Comparison of ENCODE assay signal across 10 cellular contexts in the genomic region with DNA sequence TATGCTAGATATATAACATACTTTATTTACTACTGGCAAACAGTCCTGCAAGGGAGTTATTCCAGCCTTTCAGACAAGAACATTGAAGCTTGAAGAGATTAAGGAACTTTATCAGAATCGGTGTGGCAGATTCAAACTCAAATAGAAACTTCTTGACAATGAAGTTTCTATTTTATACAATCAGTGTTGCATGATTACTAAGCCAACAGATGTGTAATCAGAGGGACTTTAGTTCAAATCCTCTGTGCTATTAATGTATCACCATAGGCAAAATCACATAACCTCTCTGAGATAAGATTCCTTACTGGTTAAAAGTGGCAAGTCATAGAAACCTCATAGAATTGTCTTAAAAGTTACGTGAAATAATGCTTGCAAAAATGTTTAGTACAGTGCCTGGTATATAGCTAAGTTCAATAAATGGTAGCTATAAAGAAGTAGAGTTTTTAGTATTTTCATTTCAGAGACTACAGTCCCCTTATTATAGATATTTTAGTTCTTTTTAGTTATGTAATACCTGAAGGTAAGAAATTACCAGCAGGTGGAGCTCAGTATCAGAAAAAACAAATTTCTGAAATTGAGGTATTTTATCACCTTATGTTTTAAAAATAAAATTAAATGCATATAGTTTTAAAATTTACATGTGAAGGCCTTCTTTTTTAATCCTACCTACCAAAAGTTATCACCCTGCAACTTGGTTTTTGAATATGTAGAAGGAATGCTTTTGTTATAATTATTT.
DNase-seq lines count a peak whose midpoint lies in the region; ATAC-seq, FAIRE-seq and TF ChIP-seq lines count a peak whose summit lies in the region.
"Had no signal": no experiment of that assay in that cellular context is flagged by ENCODE, and none has a peak within 500 bp of the region (broad histone marks: within the 10 kb centered on the region; RNA-seq: fewer than 3 reads in every experiment).

No MANE protein-coding gene starts in this region.

- H3K23me2 ChIP-seq in H9 (ENCODE audit: insufficient read length, low read depth, low read length, poor library complexity, severe bottlenecking): no peaks in the 10 kb centered on the region

- H3K14ac ChIP-seq in H9 (ENCODE audit: insufficient read depth, low read length): no peak overlapping the region

- no peak overlapping the region for H2BK5ac ChIP-seq in H9 (ENCODE audit: insufficient read length, low read length)

- H3K27me3 Mint-ChIP-seq in Caco-2 (ENCODE audit: insufficient read depth, unreplicated experiment): no peaks in the 10 kb centered on the region
- H3K27me3 Mint-ChIP-seq in H9 (ENCODE audit: low read depth): no peaks in the 10 kb centered on the region; the same call in 1 of the 2 replicates
- H3K27me3 Mint-ChIP-seq: natural killer cell treated with Interleukin-12 subunit alpha and Interleukin-12 subunit beta and Interleukin-15 and Interleukin-18, amount 100 ng/mL, for 72 hours had no signal

- TF ChIP-seq POLR2A in uterus (IDR thresholded peaks at IDR 0.05) (no peak), GM12892 (IDR thresholded peaks at IDR 0.05; ENCODE audit: low read depth, low read length) (no peak)

- no peak overlapping the region for H3K56ac ChIP-seq in H9 (ENCODE audit: insufficient read length, low read depth, low read length)

- no peaks in the 10 kb centered on the region for H3K27me3 ChIP-seq in Caco-2 (replicated peaks; ENCODE audit: control insufficient read depth, insufficient read depth, low read length)
- no peaks in the 10 kb centered on the region for H3K27me3 ChIP-seq in H9 (ENCODE audit: insufficient read depth, low read length)
- H3K27me3 ChIP-seq in PC-3 (ENCODE audit: low read length): no peaks in the 10 kb centered on the region
- no peaks in the 10 kb centered on the region for H3K27me3 ChIP-seq in uterus

- H3K27ac ChIP-seq in H9 (ENCODE audit: insufficient read length, low read depth, low read length) (no peak overlapping the region), PC-3 (ENCODE audit: low read length) (no peak overlapping the region), kidney (ENCODE audit: low read depth in 2 of 2, low read length in 2 of 2) (no peak overlapping the region), uterus (no peak overlapping the region)

- H3K4me3 ChIP-seq in Caco-2 (ENCODE audit: low read depth, low read length): no peak overlapping the region
- no peak overlapping the region for H3K4me3 ChIP-seq in PC-3 (ENCODE audit: low read length)
- no peak overlapping the region for H3K4me3 ChIP-seq in kidney (ENCODE audit: low read length in 2 of 2)
- no peak overlapping the region for H3K4me3 ChIP-seq in uterus

- no peaks in the 10 kb centered on the region for H3K36me3 Mint-ChIP-seq in Caco-2 (ENCODE audit: insufficient read depth, unreplicated experiment)
- H3K36me3 Mint-ChIP-seq in H9 (ENCODE audit: insufficient read depth in 1 of 3, low read depth in 3 of 3): no peaks in the 10 kb centered on the region
- H3K36me3 Mint-ChIP-seq: natural killer cell treated with Interleukin-12 subunit alpha and Interleukin-12 subunit beta and Interleukin-15 and Interleukin-18, amount 100 ng/mL, for 72 hours had no signal

- H3K36me3 ChIP-seq in Caco-2 (ENCODE audit: control insufficient read depth, insufficient read depth, low read length): no peaks in the 10 kb centered on the region
- no peaks in the 10 kb centered on the region for H3K36me3 ChIP-seq in PC-3 (ENCODE audit: low read depth, low read length)
- no peaks in the 10 kb centered on the region for H3K36me3 ChIP-seq in kidney (ENCODE audit: control insufficient read depth in 1 of 2, insufficient read depth in 2 of 2, low read length in 2 of 2)
- H3K36me3 ChIP-seq in uterus: no peaks in the 10 kb centered on the region

- no peak overlapping the region for H3K9ac ChIP-seq in H9 (ENCODE audit: extremely low read depth, insufficient read length, low read length)
- no peak overlapping the region for H3K9ac ChIP-seq in PC-3 (ENCODE audit: low read length)
- no peak overlapping the region for H3K9ac ChIP-seq in kidney (ENCODE audit: low read length in 2 of 2)

- no peak overlapping the region for H2BK20ac ChIP-seq in H9 (ENCODE audit: low read depth, low read length, poor library complexity, severe bottlenecking)

- H3K79me1 ChIP-seq in H9 (ENCODE audit: insufficient read depth, low read depth, low read length, poor library complexity, severe bottlenecking): no peaks in the 10 kb centered on the region

- WGBS in H9 (ENCODE audit: extremely low coverage, insufficient read length, low lambda C conversion rate): no CpG with 5 or more reads among the region's 2 CpGs

- no peak overlapping the region for H2BK15ac ChIP-seq in H9 (ENCODE audit: low read depth, low read length)

- H2AFZ ChIP-seq in H9 (ENCODE audit: low read length) (no peak overlapping the region), PC-3 (ENCODE audit: low read length) (no peak overlapping the region)

- FAIRE-seq in kidney (lab: Jason Lieb, UNC): peak; percentile 45
- no peak for FAIRE-seq in GM12892 (lab: Jason Lieb, UNC)

- no peak overlapping the region for H3K4ac ChIP-seq in H9 (ENCODE audit: low read depth, low read length)

- H3K9me3 Mint-ChIP-seq in Caco-2 (ENCODE audit: unreplicated experiment) (no peaks in the 10 kb centered on the region), H9 (no peaks in the 10 kb centered on the region)
- H3K9me3 Mint-ChIP-seq: natural killer cell treated with Interleukin-12 subunit alpha and Interleukin-12 subunit beta and Interleukin-15 and Interleukin-18, amount 100 ng/mL, for 72 hours had no signal

- H3K4me1 Mint-ChIP-seq in Caco-2 (ENCODE audit: low read depth, unreplicated experiment) (peaks cover 16% of the 10 kb centered on the region), H9 (no peaks in the 10 kb centered on the region)

- POLR2A ChIA-PET in Caco-2 (lab: Charles Lee) (no interaction called here), PC-3 (lab: Charles Lee; ENCODE audit: unreplicated experiment) (no interaction called here)

- no peak overlapping the region for H3K27ac Mint-ChIP-seq in Caco-2 (ENCODE audit: unreplicated experiment)
- H3K27ac Mint-ChIP-seq in H9: no peak overlapping the region
- H3K27ac Mint-ChIP-seq: natural killer cell treated with Interleukin-12 subunit alpha and Interleukin-12 subunit beta and Interleukin-15 and Interleukin-18, amount 100 ng/mL, for 72 hours had no signal

- intact Hi-C loops in Caco-2 (cut with micrococcal nuclease; ENCODE audit: unreplicated experiment): loop anchor here (5.0 to 10.0 kb wide), 4 partner anchors 165 to 768 kb away; partner anchors contain the start of gene MAN2A1
- intact Hi-C loops in PC-3 (cut with micrococcal nuclease): loop anchor here (2.0 to 10.0 kb wide), 3 partner anchors 155 to 519 kb away; no protein-coding TSS in a partner anchor
- intact Hi-C loops in kidney (cut with DNase I): no loop called here
- intact Hi-C loops in uterus (cut with DNase I; ENCODE audit: low total_unique reads): no loop called here

- peaks cover 8% of the 10 kb centered on the region; the same call in 1 of the 2 replicates for H3K4me1 ChIP-seq in Caco-2
- no peaks in the 10 kb centered on the region for H3K4me1 ChIP-seq in H9 (ENCODE audit: insufficient read depth, low read length)
- no peaks in the 10 kb centered on the region for H3K4me1 ChIP-seq in PC-3 (ENCODE audit: insufficient read depth, low read length)
- H3K4me1 ChIP-seq in kidney (ENCODE audit: control insufficient read depth in 1 of 2, insufficient read depth in 1 of 2, low read depth in 1 of 2, low read length in 2 of 2): no peaks in the 10 kb centered on the region
- no peaks in the 10 kb centered on the region for H3K4me1 ChIP-seq in uterus

- no peak for ATAC-seq in PC-3
- ATAC-seq in HG03139 (IDR thresholded peaks at IDR 0.05; ENCODE audit: unreplicated experiment): no peak
- ATAC-seq: natural killer cell treated with Interleukin-12 subunit alpha and Interleukin-12 subunit beta and Interleukin-15 and Interleukin-18, amount 100 ng/mL, for 72 hours had no signal

- H3K9me3 ChIP-seq in Caco-2 (no peaks in the 10 kb centered on the region), H9 (ENCODE audit: control insufficient read depth, low read depth, low read length) (no peaks in the 10 kb centered on the region), PC-3 (ENCODE audit: low read length) (no peaks in the 10 kb centered on the region), kidney (ENCODE audit: control insufficient read depth in 1 of 2, low read length in 2 of 2) (no peaks in the 10 kb centered on the region), uterus (no peaks in the 10 kb centered on the region)

- no peak overlapping the region for H3K18ac ChIP-seq in H9 (ENCODE audit: insufficient read length, low read depth, low read length)

- no peak overlapping the region for H3T11ph ChIP-seq in H9 (ENCODE audit: low read length)

- H3K4me3 Mint-ChIP-seq in Caco-2 (ENCODE audit: unreplicated experiment) (no peak overlapping the region), H9 (no peak overlapping the region)
- H3K4me3 Mint-ChIP-seq: natural killer cell treated with Interleukin-12 subunit alpha and Interleukin-12 subunit beta and Interleukin-15 and Interleukin-18, amount 100 ng/mL, for 72 hours had no signal

- DNase-seq in Caco-2: no peak
- no peak for DNase-seq in H9
- peak; percentile 54 for DNase-seq in PC-3
- DNase-seq in kidney: no peak
- DNase-seq in uterus: no peak
- no peak for DNase-seq in GM12892 (ENCODE audit: insufficient read length)
- DNase-seq in stimulated activated CD4-positive, alpha-beta T cell treated with anti-CD3 and anti-CD28 coated beads, Interleukin-4, amount 100 ng/mL, for 4 hours: no peak
- DNase-seq: activated CD8-positive, alpha-beta memory T cell treated with anti-CD3 and anti-CD28 coated beads, Interleukin-2, amount 50 U/mL, for 4 hours had no signal

- H4K91ac ChIP-seq in H9 (ENCODE audit: insufficient read length, low read depth, low read length): no peak overlapping the region

- H2AK5ac ChIP-seq in H9 (ENCODE audit: insufficient read length, low read length): no peak overlapping the region

- no peaks in the 10 kb centered on the region for H3K79me2 ChIP-seq in H9 (ENCODE audit: insufficient read depth, low read length)
- H3K79me2 ChIP-seq in PC-3 (ENCODE audit: low read length): no peaks in the 10 kb centered on the region

- TF ChIP-seq CTCF in Caco-2 (IDR thresholded peaks at IDR 0.05; ENCODE audit: insufficient read depth in 1 of 2, low read depth in 1 of 2, low read length in 1 of 2, severe bottlenecking in 1 of 2, unreplicated experiment in 1 of 2): peak; percentile 18 to 42
- TF ChIP-seq CTCF in H9 (conservative IDR thresholded peaks at IDR 0.05): peak; percentile 55; the same call in 2 of the 3 replicates
- TF ChIP-seq CTCF in PC-3 (conservative IDR thresholded peaks at IDR 0.05; ENCODE audit: low read depth, low read length): peak; percentile 73
- no peak for TF ChIP-seq CTCF in kidney (IDR thresholded peaks at IDR 0.05; ENCODE audit: borderline replicate concordance, extremely low read depth, insufficient read depth)
- TF ChIP-seq CTCF in uterus (IDR thresholded peaks at IDR 0.05): peak in 1 of 4 experiments; percentile 10

- BruUV-seq in Caco-2 (replicated peaks; lab: Mats Ljungman, UMichigan): no TSS peak
- no TSS peak for BruUV-seq in PC-3 (replicated peaks; lab: Mats Ljungman, UMichigan)

- H4K20me1 ChIP-seq in H9 (ENCODE audit: control insufficient read depth, insufficient read depth, insufficient read length): no peaks in the 10 kb centered on the region
- H4K20me1 ChIP-seq in PC-3 (ENCODE audit: low read length): no peaks in the 10 kb centered on the region; the same call in 1 of the 2 replicates

- no peaks in the 10 kb centered on the region for H3F3A ChIP-seq in PC-3 (ENCODE audit: low read length, unreplicated experiment)

- H3K23ac ChIP-seq in H9 (ENCODE audit: insufficient read length, low read depth, low read length): no peak overlapping the region

- H2BK120ac ChIP-seq in H9 (ENCODE audit: low read depth, low read length, poor library complexity, severe bottlenecking): no peak overlapping the region

- CTCF ChIA-PET in Caco-2 (lab: Charles Lee) (interaction anchor here (1.0 kb wide), 1 partner anchor 277 kb away, joined by 3 read pairs; no protein-coding TSS in a partner anchor), PC-3 (lab: Charles Lee) (no interaction called here)

- H4K8ac ChIP-seq in H9 (replicated peaks; ENCODE audit: insufficient read length, low read depth, low read length): no peak overlapping the region

- H3K4me2 ChIP-seq in H9 (ENCODE audit: insufficient read depth, insufficient read length, low read length) (no peak overlapping the region), PC-3 (ENCODE audit: low read length) (no peak overlapping the region)

- no peak overlapping the region for H2BK12ac ChIP-seq in H9 (ENCODE audit: insufficient read length, low read depth, low read length)

- H4K5ac ChIP-seq in H9 (ENCODE audit: insufficient read length, low read depth, low read length): no peak overlapping the region

- no peaks in the 10 kb centered on the region for H3K9me2 ChIP-seq in PC-3 (replicated peaks; ENCODE audit: low read length)

Comparison
In these comparisons a context has a peak if more than half of its experiments do, and no peak if none do; other contexts are left out.
1. intact Hi-C loops: an anchor here in Caco-2 (5.0 to 10.0 kb wide) and PC-3 (2.0 to 10.0 kb wide); none called in kidney and uterus.